13 cellular contexts compared by ENCODE assay signal in genomic region chr4:109414938-109415337, GRCh38.
"Had no signal": no experiment of that assay in that cellular context is flagged by ENCODE, and none has a peak within 500 bp of the region (broad histone marks: within the 10 kb centered on the region; RNA-seq: fewer than 3 reads in every experiment).

No MANE protein-coding gene starts in this region.

- H3K9me3 Mint-ChIP-seq: activated T-helper 1 cell treated with anti-CD3 and anti-CD28 coated beads, Interleukin-12 subunit alpha, Interleukin-12 subunit beta, Interleukin-2, Interleukin-4 antibody, amounts not matched to agents 30 ng/mL and 10 ng/mL and 1 ng/mL, durations not matched to agents 14 hours and 24 hours and 36 hours; naive thymus-derived CD8-positive, alpha-beta T cell; stimulated activated effector memory CD8-positive, alpha-beta T cell treated with anti-CD3 and anti-CD28 coated beads, Interleukin-12 subunit alpha, Interleukin-12 subunit beta, amount 100 ng/mL, for 72 hours had no signal

- H3K27ac Mint-ChIP-seq: activated CD4-positive, alpha-beta T cell treated with anti-CD3 and anti-CD28 coated beads for 36 hours; activated T-helper 1 cell treated with anti-CD3 and anti-CD28 coated beads, Interleukin-12 subunit alpha, Interleukin-12 subunit beta, Interleukin-2, Interleukin-4 antibody, amounts not matched to agents 30 ng/mL and 10 ng/mL and 1 ng/mL, durations not matched to agents 14 hours and 24 hours and 36 hours; naive thymus-derived CD8-positive, alpha-beta T cell; stimulated activated effector memory CD8-positive, alpha-beta T cell treated with anti-CD3 and anti-CD28 coated beads, Interleukin-12 subunit alpha, Interleukin-12 subunit beta, amount 100 ng/mL, for 72 hours had no signal

- H3K27me3 Mint-ChIP-seq: activated CD4-positive, alpha-beta T cell treated with anti-CD3 and anti-CD28 coated beads for 36 hours; naive thymus-derived CD8-positive, alpha-beta T cell had no signal

- DNase-seq: activated CD4-positive, alpha-beta T cell treated with anti-CD3 and anti-CD28 coated beads for 36 hours; activated naive CD4-positive, alpha-beta T cell treated with Interleukin-2 at 50 U/mL for 16 hours; gastrocnemius medialis; midbrain; naive thymus-derived CD8-positive, alpha-beta T cell; posterior cingulate gyrus; tibial artery had no signal

- H3K4me3 ChIP-seq: esophagus muscularis mucosa, gastrocnemius medialis, tibial artery, vagina had no signal

- H3K27ac ChIP-seq: esophagus muscularis mucosa, gastrocnemius medialis, neutrophil, tibial artery, vagina, VCaP had no signal

- ATAC-seq: activated CD4-positive, alpha-beta T cell treated with anti-CD3 and anti-CD28 coated beads for 36 hours; gastrocnemius medialis; naive thymus-derived CD8-positive, alpha-beta T cell; stimulated activated effector memory CD8-positive, alpha-beta T cell treated with anti-CD3 and anti-CD28 coated beads, Interleukin-12 subunit alpha, Interleukin-12 subunit beta, amount 100 ng/mL, for 72 hours had no signal

- H3K4me3 Mint-ChIP-seq: activated CD4-positive, alpha-beta T cell treated with anti-CD3 and anti-CD28 coated beads for 36 hours; activated T-helper 1 cell treated with anti-CD3 and anti-CD28 coated beads, Interleukin-12 subunit alpha, Interleukin-12 subunit beta, Interleukin-2, Interleukin-4 antibody, amounts not matched to agents 30 ng/mL and 10 ng/mL and 1 ng/mL, durations not matched to agents 14 hours and 24 hours and 36 hours; naive thymus-derived CD8-positive, alpha-beta T cell; stimulated activated effector memory CD8-positive, alpha-beta T cell treated with anti-CD3 and anti-CD28 coated beads, Interleukin-12 subunit alpha, Interleukin-12 subunit beta, amount 100 ng/mL, for 72 hours had no signal

- H3K4me1 Mint-ChIP-seq: naive thymus-derived CD8-positive, alpha-beta T cell; stimulated activated effector memory CD8-positive, alpha-beta T cell treated with anti-CD3 and anti-CD28 coated beads, Interleukin-12 subunit alpha, Interleukin-12 subunit beta, amount 100 ng/mL, for 72 hours had no signal

- H3K36me3 ChIP-seq: esophagus muscularis mucosa, gastrocnemius medialis, neutrophil, tibial artery, vagina had no signal

- H3K9me3 ChIP-seq: esophagus muscularis mucosa, gastrocnemius medialis, neutrophil, tibial artery, vagina had no signal

- H3K36me3 Mint-ChIP-seq: naive thymus-derived CD8-positive, alpha-beta T cell; stimulated activated effector memory CD8-positive, alpha-beta T cell treated with anti-CD3 and anti-CD28 coated beads, Interleukin-12 subunit alpha, Interleukin-12 subunit beta, amount 100 ng/mL, for 72 hours had no signal

- H3K4me1 ChIP-seq: esophagus muscularis mucosa, gastrocnemius medialis, tibial artery, vagina had no signal

- H3K27me3 ChIP-seq: esophagus muscularis mucosa, gastrocnemius medialis, neutrophil, tibial artery, vagina had no signal
